Comparison of ENCODE assay signal across 9 cellular contexts in the genomic region with DNA sequence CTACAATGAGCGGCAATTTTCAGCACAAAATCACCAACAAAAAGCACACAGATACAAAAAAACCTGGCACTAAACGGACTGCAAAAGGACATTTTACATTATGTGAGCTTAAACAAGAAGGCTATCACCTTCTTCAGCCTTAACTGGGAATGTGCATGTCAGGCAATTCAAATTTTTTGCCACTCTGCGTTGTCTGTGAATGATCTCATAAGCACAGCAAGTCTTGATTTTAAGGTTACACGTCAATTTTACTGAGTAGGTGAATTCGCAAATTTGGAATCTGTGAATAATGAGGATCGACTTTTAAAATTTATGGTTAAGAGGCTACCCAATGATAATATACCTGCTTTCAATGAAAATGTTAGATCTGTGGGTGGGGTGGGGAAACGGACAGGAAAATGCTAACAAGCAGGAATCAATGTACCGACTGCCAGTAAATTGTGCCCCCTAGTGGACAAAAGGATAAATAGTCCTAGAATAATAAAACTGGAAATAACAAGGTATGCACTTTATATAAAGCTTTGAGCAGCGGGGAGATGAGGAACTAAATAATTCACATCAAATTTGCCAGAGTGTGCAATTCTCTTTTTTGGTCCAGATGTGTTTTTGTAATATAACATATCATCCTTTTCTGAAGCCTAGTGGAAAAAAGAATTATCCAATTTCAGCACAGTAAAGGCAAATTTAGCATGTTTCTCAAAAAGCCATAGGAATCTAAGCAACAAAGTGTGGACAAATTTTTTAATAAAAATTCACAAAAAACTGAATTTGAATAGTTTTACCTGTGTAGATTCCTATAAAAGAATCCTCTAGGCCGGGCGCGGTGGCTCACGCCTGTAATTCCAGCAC. TPM values are rescaled to one million over a fixed set of nuclear protein-coding genes. Genes with fewer than 3 reads are reported as not detected.
DNase-seq lines count a peak whose midpoint lies in the region; ATAC-seq lines count a peak whose summit lies in the region.
"Had no signal": no experiment of that assay in that cellular context is flagged by ENCODE, and none has a peak within 500 bp of the region (broad histone marks: within the 10 kb centered on the region; RNA-seq: fewer than 3 reads in every experiment).

No MANE protein-coding gene starts in this region.

- no peak overlapping the region for H3K27ac Mint-ChIP-seq in immature natural killer cell
- H3K27ac Mint-ChIP-seq in stimulated activated memory B cell treated with anti-CD40 and anti-IgM and Interleukin-4, amounts not matched to agents 10 μg/mL and 1 μg/mL and 100 μg/mL, for 72 hours, result no peak overlapping the region
- H3K27ac Mint-ChIP-seq in activated CD8-positive, alpha-beta memory T cell treated with anti-CD3 and anti-CD28 coated beads, Interleukin-2, amount 10 ng/mL, durations not matched to agents 7 days and 5 days, result no peak overlapping the region
- H3K27ac Mint-ChIP-seq: activated naive CD4-positive, alpha-beta T cell treated with anti-CD3 and anti-CD28 coated beads, Interleukin-2, amount 50 U/mL, for 72 hours had no signal

- peak; percentile 63 for ATAC-seq in HG02938 (IDR thresholded peaks at IDR 0.05; ENCODE audit: unreplicated experiment)
- ATAC-seq in stimulated activated memory B cell treated with anti-CD40 and anti-IgM and Interleukin-4, amounts not matched to agents 10 μg/mL and 1 μg/mL and 100 μg/mL, for 72 hours, result no peak
- ATAC-seq in activated CD8-positive, alpha-beta memory T cell treated with anti-CD3 and anti-CD28 coated beads, Interleukin-2, amount 10 ng/mL, durations not matched to agents 7 days and 5 days, result no peak
- ATAC-seq: activated naive CD4-positive, alpha-beta T cell treated with anti-CD3 and anti-CD28 coated beads, Interleukin-2, amount 50 U/mL, for 72 hours had no signal

- H3K36me3 Mint-ChIP-seq in immature natural killer cell, result no peaks in the 10 kb centered on the region
- no peaks in the 10 kb centered on the region for H3K36me3 Mint-ChIP-seq in stimulated activated memory B cell treated with anti-CD40 and anti-IgM and Interleukin-4, amounts not matched to agents 10 μg/mL and 1 μg/mL and 100 μg/mL, for 72 hours
- H3K36me3 Mint-ChIP-seq in activated CD8-positive, alpha-beta memory T cell treated with anti-CD3 and anti-CD28 coated beads, Interleukin-2, amount 10 ng/mL, durations not matched to agents 7 days and 5 days, result no peaks in the 10 kb centered on the region
- H3K36me3 Mint-ChIP-seq: activated naive CD4-positive, alpha-beta T cell treated with anti-CD3 and anti-CD28 coated beads, Interleukin-2, amount 50 U/mL, for 72 hours had no signal

- no peaks in the 10 kb centered on the region for H3K4me1 Mint-ChIP-seq in immature natural killer cell
- H3K4me1 Mint-ChIP-seq in stimulated activated memory B cell treated with anti-CD40 and anti-IgM and Interleukin-4, amounts not matched to agents 10 μg/mL and 1 μg/mL and 100 μg/mL, for 72 hours, result peaks cover 13% of the 10 kb centered on the region
- peaks cover 2% of the 10 kb centered on the region for H3K4me1 Mint-ChIP-seq in activated CD8-positive, alpha-beta memory T cell treated with anti-CD3 and anti-CD28 coated beads, Interleukin-2, amount 10 ng/mL, durations not matched to agents 7 days and 5 days

- no peaks in the 10 kb centered on the region for H3K9me3 Mint-ChIP-seq in immature natural killer cell
- H3K9me3 Mint-ChIP-seq in stimulated activated memory B cell treated with anti-CD40 and anti-IgM and Interleukin-4, amounts not matched to agents 10 μg/mL and 1 μg/mL and 100 μg/mL, for 72 hours, result no peaks in the 10 kb centered on the region
- H3K9me3 Mint-ChIP-seq in activated CD8-positive, alpha-beta memory T cell treated with anti-CD3 and anti-CD28 coated beads, Interleukin-2, amount 10 ng/mL, durations not matched to agents 7 days and 5 days (ENCODE audit: low read depth), result no peaks in the 10 kb centered on the region
- H3K9me3 Mint-ChIP-seq: activated naive CD4-positive, alpha-beta T cell treated with anti-CD3 and anti-CD28 coated beads, Interleukin-2, amount 50 U/mL, for 72 hours had no signal

- DNase-seq in NCI-H187 treated with DMSO at 0.1 percent for 48 hours (lab: John Stamatoyannopoulos, UW), result peak; percentile 5
- no peak for DNase-seq in NCI-H187 (lab: John Stamatoyannopoulos, UW)
- DNase-seq in NCI-H226, result peak; percentile 3
- peak; percentile 75 for DNase-seq in astrocyte of the hippocampus (ENCODE audit: low read depth, low spot score)
- peak; percentile 6 to 29 (median 19) for DNase-seq in immature natural killer cell
- no peak for DNase-seq in activated CD8-positive, alpha-beta memory T cell treated with anti-CD3 and anti-CD28 coated beads, Interleukin-2, amount 10 ng/mL, durations not matched to agents 7 days and 5 days

- CTCF ChIA-PET in activated CD8-positive, alpha-beta memory T cell treated with anti-CD3 and anti-CD28 coated beads, Interleukin-2, amount 10 ng/mL, durations not matched to agents 7 days and 5 days (lab: Charles Lee), result interaction anchor here (0.8 to 1.0 kb wide), 2 partner anchors 110 to 240 kb away, joined by 3 read pairs; no protein-coding TSS in a partner anchor

- H3K4me3 Mint-ChIP-seq in immature natural killer cell, result no peak overlapping the region
- peak overlapping the region; percentile 26 for H3K4me3 Mint-ChIP-seq in stimulated activated memory B cell treated with anti-CD40 and anti-IgM and Interleukin-4, amounts not matched to agents 10 μg/mL and 1 μg/mL and 100 μg/mL, for 72 hours
- H3K4me3 Mint-ChIP-seq in activated CD8-positive, alpha-beta memory T cell treated with anti-CD3 and anti-CD28 coated beads, Interleukin-2, amount 10 ng/mL, durations not matched to agents 7 days and 5 days, result no peak overlapping the region

- peaks cover 0 to 1% (median 0%) of the 10 kb centered on the region in 3 donors for H3K27me3 Mint-ChIP-seq in immature natural killer cell (ENCODE audit: low read depth in 3 of 3)
- H3K27me3 Mint-ChIP-seq in stimulated activated memory B cell treated with anti-CD40 and anti-IgM and Interleukin-4, amounts not matched to agents 10 μg/mL and 1 μg/mL and 100 μg/mL, for 72 hours, result no peaks in the 10 kb centered on the region
- H3K27me3 Mint-ChIP-seq in activated CD8-positive, alpha-beta memory T cell treated with anti-CD3 and anti-CD28 coated beads, Interleukin-2, amount 10 ng/mL, durations not matched to agents 7 days and 5 days, result peaks cover 15% of the 10 kb centered on the region

RNA-seq across cellular contexts. Expression of gene EQTN, which starts 20.5 kb away (rescaled TPM):
- not detected for polyA plus RNA-seq in immature natural killer cell
- not detected for total RNA-seq in activated CD8-positive, alpha-beta memory T cell treated with anti-CD3 and anti-CD28 coated beads, Interleukin-2, amount 10 ng/mL, durations not matched to agents 7 days and 5 days
- total RNA-seq: activated naive CD4-positive, alpha-beta T cell treated with anti-CD3 and anti-CD28 coated beads, Interleukin-2, amount 50 U/mL, for 72 hours had no signal

Comparison
In these comparisons a context has a peak if more than half of its experiments do, and no peak if none do; other contexts are left out.
1. DNase-seq: peak in NCI-H187 treated with DMSO at 0.1 percent for 48 hours (single experiment), NCI-H226 (single experiment), astrocyte of the hippocampus (single experiment) and immature natural killer cell (3 of 3); none in NCI-H187 (0 of 2) and activated CD8-positive, alpha-beta memory T cell treated with anti-CD3 and anti-CD28 coated beads, Interleukin-2, amount 10 ng/mL, durations not matched to agents 7 days and 5 days (single experiment).